12 cellular contexts compared by ENCODE assay signal in genomic region chr15:25830844-25831443, GRCh38. TPM values are rescaled to one million over a fixed set of nuclear protein-coding genes. Genes with fewer than 3 reads are reported as not detected.
DNase-seq lines count a peak whose midpoint lies in the region; ATAC-seq and TF ChIP-seq lines count a peak whose summit lies in the region.
"Had no signal": no experiment of that assay in that cellular context is flagged by ENCODE, and none has a peak within 500 bp of the region (broad histone marks: within the 10 kb centered on the region; RNA-seq: fewer than 3 reads in every experiment).

No MANE protein-coding gene starts in this region.

- H3K4me3 ChIP-seq in heart right ventricle (no peak overlapping the region), prostate gland (no peak overlapping the region)

- peak; percentile 77 to 89 (median 84) for ATAC-seq in heart right ventricle
- ATAC-seq in left lobe of liver: no peak
- no peak for ATAC-seq in HG03378 (IDR thresholded peaks at IDR 0.05; ENCODE audit: unreplicated experiment)
- ATAC-seq: HCT116 had no signal

- no peaks in the 10 kb centered on the region for H3K36me3 ChIP-seq in heart right ventricle
- H3K36me3 ChIP-seq in prostate gland: no peaks in the 10 kb centered on the region

- peaks cover 0 to 17% (median 3%) of the 10 kb centered on the region in 9 donors for H3K4me1 ChIP-seq in heart right ventricle
- H3K4me1 ChIP-seq in prostate gland (replicated peaks): no peaks in the 10 kb centered on the region

- TF ChIP-seq POLR2A in prostate gland (IDR thresholded peaks at IDR 0.05): no peak

- DNase-seq in AG08396 (ENCODE audit: low spot score) (peak; percentile 85), heart right ventricle (no peak), prostate gland (ENCODE audit: low spot score) (no peak), left lobe of liver (ENCODE audit: low spot score) (no peak), DMS153 (lab: John Stamatoyannopoulos, UW) (no peak), NCI-H526 treated with DMSO at 0.1 percent for 48 hours (lab: John Stamatoyannopoulos, UW) (no peak)
- DNase-seq: activated B cell treated with CpG ODN at 0.5 μM for 24 hours; CD4-positive, alpha-beta T cell; immature natural killer cell had no signal

- H3K27ac ChIP-seq in adipose tissue (ENCODE audit: low read depth, low read length): peak overlapping the region; percentile 17
- peak overlapping the region in 7 of 10 donors; percentile 15 to 68 (median 52) for H3K27ac ChIP-seq in heart right ventricle
- peak overlapping the region; percentile 26 to 33 for H3K27ac ChIP-seq in prostate gland

- intact Hi-C loops in heart right ventricle (cut with DNase I): no loop called here
- intact Hi-C loops in prostate gland (cut with DNase I): loop anchor here (10.0 kb wide), 1 partner anchor 156 kb away; no protein-coding TSS in a partner anchor

- TF ChIP-seq CTCF in heart right ventricle (IDR thresholded peaks at IDR 0.05) (no peak), prostate gland (IDR thresholded peaks at IDR 0.05) (no peak)

- H3K27me3 ChIP-seq in heart right ventricle (no peaks in the 10 kb centered on the region), prostate gland (replicated peaks; ENCODE audit: insufficient read depth) (no peaks in the 10 kb centered on the region)

- WGBS in adipose tissue, 3 donors: 45 to 62% (median 49%) methylated on average over 11 of the region's 11 CpGs
- WGBS in heart right ventricle, 2 donors: 54 to 62% methylated on average over 11 of the region's 11 CpGs
- 47% methylated on average over 11 of the region's 11 CpGs for WGBS in prostate gland

- H3K9me3 ChIP-seq in heart right ventricle (peaks cover 0 to 22% (median 0%) of the 10 kb centered on the region in 11 donors), prostate gland (no peaks in the 10 kb centered on the region)

RNA-seq across cellular contexts. Expression of gene ATP10A, which starts 32.2 kb away (rescaled TPM):
- polyA plus RNA-seq in adipose tissue (1 to 10 TPM; 1.0 to 2.8 (median 2.4) TPM), heart right ventricle (1 to 10 TPM in 1 of 2 donors, under 1 TPM in 1; 0.88 to 2.2 TPM)
- total RNA-seq in heart right ventricle (1 to 10 TPM in 2 of 10 donors, under 1 TPM in 8; 0.45 to 1.9 (median 0.86) TPM), prostate gland (10 to 100 TPM in 1 of 2 donors, 1 to 10 TPM in 1; 5.6 to 14.3 TPM), left lobe of liver (0.50 TPM)
- total RNA-seq: activated B cell treated with CpG ODN at 0.5 μM for 24 hours had no signal

Comparison
In these comparisons a context has a peak if more than half of its experiments do, and no peak if none do; other contexts are left out.
1. ATAC-seq: peak in heart right ventricle (8 of 8); none in left lobe of liver (single experiment) and HG03378 (single experiment).
2. Peak in every context shown above with its lines, with median percentiles within 50 percentile points of each other: H3K27ac ChIP-seq.